In the genomic region with DNA sequence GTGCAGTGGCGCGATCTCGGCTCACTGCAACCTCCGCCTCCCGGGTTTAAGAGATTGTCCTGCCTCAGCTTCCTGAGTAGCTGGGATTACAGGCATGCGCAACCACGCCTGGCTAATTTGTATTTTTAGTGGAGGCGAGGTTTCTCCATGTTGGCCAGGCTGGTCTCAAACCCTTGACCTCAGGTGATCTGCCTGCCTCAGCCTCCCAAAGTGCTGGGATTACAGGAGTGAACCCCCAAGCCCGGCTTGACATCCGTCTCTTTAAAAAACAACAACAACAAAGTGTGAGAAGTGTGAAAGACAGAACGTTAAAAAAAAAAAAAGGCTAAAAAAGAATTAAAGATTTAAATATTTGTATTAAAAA, we compare ENCODE assay signal across 6 cellular contexts. TPM values are rescaled to one million over a fixed set of nuclear protein-coding genes. Genes with fewer than 3 reads are reported as not detected.
DNase-seq lines count a peak whose midpoint lies in the region; TF ChIP-seq lines count a peak whose summit lies in the region.
"Not testable (repeated sequence)": the region's sequence is repeated elsewhere in the genome, so short reads cannot be mapped to it uniquely, and the experiment has no call there.
"Had no signal": no experiment of that assay in that cellular context is flagged by ENCODE, and none has a peak within 500 bp of the region (broad histone marks: within the 10 kb centered on the region; RNA-seq: fewer than 3 reads in every experiment).

No MANE protein-coding gene starts in this region.

- H3K4me3 ChIP-seq in HUES48 (ENCODE audit: low read depth, low read length) (peak overlapping the region; percentile 83), iPS-20b (ENCODE audit: low read length) (peak overlapping the region; percentile 85)

- POLR2A ChIA-PET in activated CD4-positive, alpha-beta T cell treated with anti-CD3 and anti-CD28 coated beads, Interleukin-2, amount 10 ng/mL, durations not matched to agents 7 days and 5 days (lab: Charles Lee): not testable (repeated sequence)

- not testable (repeated sequence) for H3K9me3 ChIP-seq in HUES48 (ENCODE audit: control insufficient read depth, insufficient read depth, low read length); iPS-20b (ENCODE audit: insufficient read depth, low read depth, low read length)

- H3K4me1 Mint-ChIP-seq in activated CD4-positive, alpha-beta T cell treated with anti-CD3 and anti-CD28 coated beads, Interleukin-2, amount 10 ng/mL, durations not matched to agents 7 days and 5 days: peaks cover 49% of the 10 kb centered on the region
- H3K4me1 Mint-ChIP-seq in progenitor cell of endocrine pancreas (ENCODE audit: low read depth): peaks cover 13% of the 10 kb centered on the region

- H3K9ac ChIP-seq in HUES48 (ENCODE audit: low read depth, low read length): peak overlapping the region; percentile 67; the same call in 1 of the 2 replicates
- H3K9ac ChIP-seq in iPS-20b (ENCODE audit: low read depth, low read length): not testable (repeated sequence)

- peaks cover 30% of the 10 kb centered on the region for H3K36me3 Mint-ChIP-seq in activated CD4-positive, alpha-beta T cell treated with anti-CD3 and anti-CD28 coated beads, Interleukin-2, amount 10 ng/mL, durations not matched to agents 7 days and 5 days (ENCODE audit: low read depth)
- not testable (repeated sequence) for H3K36me3 Mint-ChIP-seq in progenitor cell of endocrine pancreas (ENCODE audit: insufficient read depth)

- H3K4me1 ChIP-seq in HUES48 (ENCODE audit: control insufficient read depth, insufficient read depth, low read length); iPS-20b (ENCODE audit: insufficient read depth, low read length): not testable (repeated sequence)

- not testable (repeated sequence) for H3K27me3 Mint-ChIP-seq in activated CD4-positive, alpha-beta T cell treated with anti-CD3 and anti-CD28 coated beads, Interleukin-2, amount 10 ng/mL, durations not matched to agents 7 days and 5 days; progenitor cell of endocrine pancreas

- H3K36me3 ChIP-seq in HUES48 (ENCODE audit: control insufficient read depth, insufficient read depth, low read length): peaks cover 11% of the 10 kb centered on the region
- H3K36me3 ChIP-seq in iPS-20b (ENCODE audit: insufficient read depth, low read depth, low read length): not testable (repeated sequence)

- not testable (repeated sequence) for H3K27ac ChIP-seq in HUES48 (ENCODE audit: low read depth, low read length); iPS-20b (ENCODE audit: low read length)
- H3K27ac ChIP-seq in cingulate gyrus (ENCODE audit: low read depth, low read length): peak overlapping the region; percentile 95

- TF ChIP-seq CTCF in progenitor cell of endocrine pancreas (IDR thresholded peaks at IDR 0.05; ENCODE audit: unreplicated experiment): not testable (repeated sequence)

- not testable (repeated sequence) for H3K9me3 Mint-ChIP-seq in activated CD4-positive, alpha-beta T cell treated with anti-CD3 and anti-CD28 coated beads, Interleukin-2, amount 10 ng/mL, durations not matched to agents 7 days and 5 days; progenitor cell of endocrine pancreas (ENCODE audit: low read depth)

- H3K4me3 Mint-ChIP-seq in activated CD4-positive, alpha-beta T cell treated with anti-CD3 and anti-CD28 coated beads, Interleukin-2, amount 10 ng/mL, durations not matched to agents 7 days and 5 days: not testable (repeated sequence)
- H3K4me3 Mint-ChIP-seq in progenitor cell of endocrine pancreas (ENCODE audit: low read depth): peak overlapping the region; percentile 73

- peak overlapping the region; percentile 54 for H3K27ac Mint-ChIP-seq in activated CD4-positive, alpha-beta T cell treated with anti-CD3 and anti-CD28 coated beads, Interleukin-2, amount 10 ng/mL, durations not matched to agents 7 days and 5 days
- H3K27ac Mint-ChIP-seq in progenitor cell of endocrine pancreas: peak overlapping the region; percentile 80

- CTCF ChIA-PET in activated CD4-positive, alpha-beta T cell treated with anti-CD3 and anti-CD28 coated beads, Interleukin-2, amount 10 ng/mL, durations not matched to agents 7 days and 5 days (lab: Charles Lee): interaction anchor here (0.7 to 1.2 kb wide), 5 partner anchors 14 to 1500 kb away, joined by 3 to 6 read pairs (median 3); partner anchors contain the start of genes CA11 and PPP1R15A

- DNase-seq in activated CD4-positive, alpha-beta T cell treated with anti-CD3 and anti-CD28 coated beads, Interleukin-2, amount 10 ng/mL, durations not matched to agents 7 days and 5 days; progenitor cell of endocrine pancreas (ENCODE audit: low spot score, unreplicated experiment): not testable (repeated sequence)

- H3K27me3 ChIP-seq in HUES48 (ENCODE audit: control insufficient read depth, insufficient read depth, low read length); iPS-20b (ENCODE audit: insufficient read depth, low read length): not testable (repeated sequence)

RNA-seq across cellular contexts. Expression of gene NUCB1, which starts 0.7 kb away (rescaled TPM):
- 100 to 1,000 TPM; 231 to 251 TPM for total RNA-seq in activated CD4-positive, alpha-beta T cell treated with anti-CD3 and anti-CD28 coated beads, Interleukin-2, amount 10 ng/mL, durations not matched to agents 7 days and 5 days
- total RNA-seq in progenitor cell of endocrine pancreas: 149 and 165 TPM in 2 replicates

RNA-seq across cellular contexts. Expression of gene TULP2, which starts 0.8 kb away (rescaled TPM):
- total RNA-seq in activated CD4-positive, alpha-beta T cell treated with anti-CD3 and anti-CD28 coated beads, Interleukin-2, amount 10 ng/mL, durations not matched to agents 7 days and 5 days: not detected
- 0.46 TPM in 1 of 2 replicates, not detected in the other for total RNA-seq in progenitor cell of endocrine pancreas
- total RNA-seq: Right ventricle myocardium inferior had no signal

RNA-seq across cellular contexts. Expression of gene PPP1R15A, which starts 27.1 kb away (rescaled TPM):
- 10 to 100 TPM; 49.6 to 53.3 TPM for total RNA-seq in activated CD4-positive, alpha-beta T cell treated with anti-CD3 and anti-CD28 coated beads, Interleukin-2, amount 10 ng/mL, durations not matched to agents 7 days and 5 days
- total RNA-seq in progenitor cell of endocrine pancreas: 44.5 and 48.9 TPM in 2 replicates

RNA-seq across cellular contexts. Expression of gene PLEKHA4, which starts 31.0 kb away (rescaled TPM):
- total RNA-seq in activated CD4-positive, alpha-beta T cell treated with anti-CD3 and anti-CD28 coated beads, Interleukin-2, amount 10 ng/mL, durations not matched to agents 7 days and 5 days: 1 to 10 TPM; 3.8 to 4.6 TPM
- total RNA-seq in progenitor cell of endocrine pancreas: 8.5 and 11.7 TPM in 2 replicates

RNA-seq across cellular contexts. Expression of gene DHDH, which starts 34.1 kb away (rescaled TPM):
- 1 to 10 TPM; 3.1 to 3.2 TPM for total RNA-seq in activated CD4-positive, alpha-beta T cell treated with anti-CD3 and anti-CD28 coated beads, Interleukin-2, amount 10 ng/mL, durations not matched to agents 7 days and 5 days
- total RNA-seq in progenitor cell of endocrine pancreas: 1.1 and 1.8 TPM in 2 replicates
- total RNA-seq: Right ventricle myocardium inferior had no signal
